Comparison of ENCODE assay signal across 18 cellular contexts in genomic region chr7:7235347-7235746, GRCh38. TPM values are rescaled to one million over a fixed set of nuclear protein-coding genes. Genes with fewer than 3 reads are reported as not detected.
A peak's percentile ranks its signal among the peaks of the same experiment; 100 is the strongest.
DNase-seq lines count a peak whose midpoint lies in the region; ATAC-seq and TF ChIP-seq lines count a peak whose summit lies in the region.
"Had no signal": no experiment of that assay in that cellular context is flagged by ENCODE, and none has a peak within 500 bp of the region (broad histone marks: within the 10 kb centered on the region; RNA-seq: fewer than 3 reads in every experiment).

No MANE protein-coding gene starts in this region.

- peaks cover 42% of the 10 kb centered on the region for H3K4me1 ChIP-seq in HUES6 (ENCODE audit: control insufficient read depth, insufficient read depth, low read length)
- peaks cover 4% of the 10 kb centered on the region for H3K4me1 ChIP-seq in upper lobe of right lung
- H3K4me1 ChIP-seq: SJCRH30 had no signal

- H3K36me3 ChIP-seq in HUES6 (ENCODE audit: control insufficient read depth, insufficient read depth, low read length) (peaks cover 45% of the 10 kb centered on the region), upper lobe of right lung (peaks cover 19% of the 10 kb centered on the region)

- peaks cover 14% of the 10 kb centered on the region for H3K9me3 Mint-ChIP-seq in WTC11
- peaks cover 8% of the 10 kb centered on the region for H3K9me3 Mint-ChIP-seq in stimulated activated memory B cell treated with anti-CD40 and anti-IgM and Interleukin-4, amounts not matched to agents 10 μg/mL and 1 μg/mL and 100 μg/mL, for 72 hours

- peak overlapping the region; percentile 93 for H3K27ac Mint-ChIP-seq in WTC11
- H3K27ac Mint-ChIP-seq in stimulated activated memory B cell treated with anti-CD40 and anti-IgM and Interleukin-4, amounts not matched to agents 10 μg/mL and 1 μg/mL and 100 μg/mL, for 72 hours = peak overlapping the region; percentile 2
- H3K27ac Mint-ChIP-seq: CD4-positive, CD25-positive, alpha-beta regulatory T cell had no signal

- no peak for TF ChIP-seq CTCF in WTC11 (IDR thresholded peaks at IDR 0.05)
- no peak for TF ChIP-seq CTCF in fibroblast of villous mesenchyme (IDR thresholded peaks at IDR 0.05; ENCODE audit: insufficient read depth, low read depth, low read length)
- no peak for TF ChIP-seq CTCF in upper lobe of right lung (IDR thresholded peaks at IDR 0.05)

- no peak for ATAC-seq in WTC11
- no peak for ATAC-seq in stimulated activated memory B cell treated with anti-CD40 and anti-IgM and Interleukin-4, amounts not matched to agents 10 μg/mL and 1 μg/mL and 100 μg/mL, for 72 hours
- no peak for ATAC-seq in upper lobe of right lung
- ATAC-seq in GM18858 (IDR thresholded peaks at IDR 0.05; ENCODE audit: unreplicated experiment) = no peak
- no peak for ATAC-seq in HG02623 (IDR thresholded peaks at IDR 0.05; ENCODE audit: unreplicated experiment)

- CTCF ChIA-PET in WTC11 (lab: Charles Lee) = interaction anchor here (1.4 kb wide), 1 partner anchor 189 kb away, joined by 3 read pairs; no protein-coding TSS in a partner anchor

- intact Hi-C loops in upper lobe of right lung (cut with DNase I) = no loop called here

- H3K27me3 ChIP-seq in HUES6 (ENCODE audit: control insufficient read depth, insufficient read depth, low read length) (no peaks in the 10 kb centered on the region), upper lobe of right lung (no peaks in the 10 kb centered on the region)
- H3K27me3 ChIP-seq: SJCRH30 had no signal

- no peaks in the 10 kb centered on the region for H3K27me3 Mint-ChIP-seq in WTC11 (ENCODE audit: low read depth)
- H3K27me3 Mint-ChIP-seq in stimulated activated memory B cell treated with anti-CD40 and anti-IgM and Interleukin-4, amounts not matched to agents 10 μg/mL and 1 μg/mL and 100 μg/mL, for 72 hours = no peaks in the 10 kb centered on the region
- H3K27me3 Mint-ChIP-seq: CD4-positive, CD25-positive, alpha-beta regulatory T cell; IgD-negative memory B cell had no signal

- no peak overlapping the region for H3K4me3 ChIP-seq in HUES6 (ENCODE audit: low read depth, low read length)
- H3K4me3 ChIP-seq in fibroblast of villous mesenchyme (ENCODE audit: low read depth, low read length) = no peak overlapping the region
- no peak overlapping the region for H3K4me3 ChIP-seq in upper lobe of right lung
- H3K4me3 ChIP-seq: SJCRH30 had no signal

- DNase-seq in WTC11 (ENCODE audit: low spot score) (no peak), fibroblast of villous mesenchyme (ENCODE audit: low read depth) (peak; percentile 29), upper lobe of right lung (no peak)
- DNase-seq: CD4-positive, CD25-positive, alpha-beta regulatory T cell; MV-4-11; NCI-H1105 treated with DMSO at 0.1 percent for 48 hours; NCI-H2081; NCI-H2171; NCI-H345; NCI-H524; NCI-H774; NK-92 treated with Interleukin-12 subunit alpha and Interleukin-12 subunit beta, amount 100 ng/mL, for 24 hours; SJCRH30 had no signal

- peaks cover 78% of the 10 kb centered on the region for H3K4me1 Mint-ChIP-seq in WTC11
- peaks cover 22% of the 10 kb centered on the region for H3K4me1 Mint-ChIP-seq in stimulated activated memory B cell treated with anti-CD40 and anti-IgM and Interleukin-4, amounts not matched to agents 10 μg/mL and 1 μg/mL and 100 μg/mL, for 72 hours

- H3K9me3 ChIP-seq in HUES6 (ENCODE audit: control insufficient read depth, insufficient read depth, low read depth, low read length) (peaks cover 6% of the 10 kb centered on the region; the same call in 1 of the 2 replicates), upper lobe of right lung (peaks cover 9% of the 10 kb centered on the region)
- H3K9me3 ChIP-seq: SJCRH30 had no signal

- H3K4me3 Mint-ChIP-seq in WTC11 = no peak overlapping the region
- H3K4me3 Mint-ChIP-seq in stimulated activated memory B cell treated with anti-CD40 and anti-IgM and Interleukin-4, amounts not matched to agents 10 μg/mL and 1 μg/mL and 100 μg/mL, for 72 hours = no peak overlapping the region
- H3K4me3 Mint-ChIP-seq: CD4-positive, CD25-positive, alpha-beta regulatory T cell; IgD-negative memory B cell had no signal

- H3K9ac ChIP-seq in HUES6 (ENCODE audit: low read length) = no peak overlapping the region

- H3K27ac ChIP-seq in HUES6 (ENCODE audit: low read depth, low read length) = 0 out of 2 replicates have a peak overlapping the region, but pooled peaks have one; percentile 4
- no peak overlapping the region for H3K27ac ChIP-seq in upper lobe of right lung
- H3K27ac ChIP-seq: SJCRH30 had no signal

- peaks cover 36% of the 10 kb centered on the region for H3K36me3 Mint-ChIP-seq in WTC11
- peaks cover 66% of the 10 kb centered on the region for H3K36me3 Mint-ChIP-seq in stimulated activated memory B cell treated with anti-CD40 and anti-IgM and Interleukin-4, amounts not matched to agents 10 μg/mL and 1 μg/mL and 100 μg/mL, for 72 hours

- POLR2A ChIA-PET in WTC11 (lab: Charles Lee) = interaction anchor here (0.6 kb wide), 1 partner anchor 206 kb away, joined by 3 read pairs; no protein-coding TSS in a partner anchor

TF ChIP-seq in WTC11, 78 proteins besides CTCF, POLR2A, EP300 and RAD21:
- TF ChIP-seq ELF4 (CRISPR knock-in tag; IDR thresholded peaks at IDR 0.05; ENCODE audit: low read depth) = no peak
- TF ChIP-seq SMAD3 (CRISPR knock-in tag; IDR thresholded peaks at IDR 0.05; ENCODE audit: borderline replicate concordance) = no peak
- no peak for TF ChIP-seq HMGA2 (CRISPR knock-in tag; IDR thresholded peaks at IDR 0.05)
- no peak for TF ChIP-seq OVOL2 (CRISPR knock-in tag; IDR thresholded peaks at IDR 0.05; ENCODE audit: borderline replicate concordance)
- TF ChIP-seq, protein P1, sequence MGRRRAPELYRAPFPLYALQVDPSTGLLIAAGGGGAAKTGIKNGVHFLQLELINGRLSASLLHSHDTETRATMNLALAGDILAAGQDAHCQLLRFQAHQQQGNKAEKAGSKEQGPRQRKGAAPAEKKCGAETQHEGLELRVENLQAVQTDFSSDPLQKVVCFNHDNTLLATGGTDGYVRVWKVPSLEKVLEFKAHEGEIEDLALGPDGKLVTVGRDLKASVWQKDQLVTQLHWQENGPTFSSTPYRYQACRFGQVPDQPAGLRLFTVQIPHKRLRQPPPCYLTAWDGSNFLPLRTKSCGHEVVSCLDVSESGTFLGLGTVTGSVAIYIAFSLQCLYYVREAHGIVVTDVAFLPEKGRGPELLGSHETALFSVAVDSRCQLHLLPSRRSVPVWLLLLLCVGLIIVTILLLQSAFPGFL (CRISPR knock-in tag; IDR thresholded peaks at IDR 0.05; ENCODE audit: borderline replicate concordance) = no peak
- TF ChIP-seq FOXJ3 (CRISPR knock-in tag; IDR thresholded peaks at IDR 0.05; ENCODE audit: borderline replicate concordance) = no peak

RNA-seq across cellular contexts. Expression of gene C1GALT1, which starts 53.0 kb away (rescaled TPM):
- total RNA-seq in WTC11 (2021) (106 to 114 TPM (median 107 TPM) in 3 replicates), fibroblast of villous mesenchyme (11.7 and 13.9 TPM in 2 replicates), upper lobe of right lung (33.9 TPM)
